ENCODE assay signal across 13 cellular contexts in the genomic region with DNA sequence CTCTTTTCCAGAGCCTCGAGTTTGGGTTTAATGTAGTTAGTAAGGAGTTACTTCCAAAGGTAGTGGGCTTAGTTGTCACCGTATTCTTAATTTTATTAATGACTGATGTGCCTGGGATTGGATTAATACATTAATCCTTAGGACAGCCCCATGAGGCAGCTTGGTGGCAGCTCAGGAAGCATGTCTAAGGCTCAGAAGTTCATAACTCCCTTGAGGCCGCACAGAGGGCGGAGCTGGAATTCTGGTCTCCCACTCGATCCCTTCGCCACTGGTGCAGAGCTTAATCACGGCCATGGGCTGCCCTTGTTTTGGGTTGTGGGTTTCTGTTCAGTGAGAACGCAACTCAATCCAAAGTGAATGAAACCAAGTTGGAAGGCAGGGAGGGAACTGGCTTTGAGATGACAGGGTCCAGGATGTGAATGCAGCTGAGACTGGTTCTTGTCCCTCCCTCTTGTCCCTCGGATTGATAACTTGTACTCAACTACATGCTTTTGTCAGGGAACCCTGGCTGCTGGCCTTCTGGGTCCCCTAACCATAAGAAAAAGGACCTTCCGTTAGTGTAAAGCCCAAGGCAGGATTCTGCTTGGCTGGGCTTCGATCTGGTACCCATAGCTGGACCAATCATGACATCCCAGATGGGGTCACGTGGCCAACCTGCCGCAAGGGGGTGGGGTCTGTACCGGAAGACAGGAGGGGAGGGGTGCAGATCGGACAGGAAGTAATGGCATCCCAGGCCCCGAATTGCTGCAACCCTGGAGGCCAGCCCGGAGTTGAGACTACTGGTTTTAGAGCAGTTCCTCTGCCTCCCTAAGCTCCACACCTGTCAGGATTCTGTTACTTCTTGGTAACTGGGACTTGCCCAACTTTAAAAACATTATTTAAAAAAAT. TPM values are rescaled to one million over a fixed set of nuclear protein-coding genes. Genes with fewer than 3 reads are reported as not detected.
DNase-seq lines count a peak whose midpoint lies in the region; ATAC-seq, FAIRE-seq and TF ChIP-seq lines count a peak whose summit lies in the region.
"Had no signal": no experiment of that assay in that cellular context is flagged by ENCODE, and none has a peak within 500 bp of the region (broad histone marks: within the 10 kb centered on the region; RNA-seq: fewer than 3 reads in every experiment).

No MANE protein-coding gene starts in this region.

- no peaks in the 10 kb centered on the region for H3K27me3 Mint-ChIP-seq in activated naive CD8-positive, alpha-beta T cell treated with anti-CD3 and anti-CD28 coated beads, Interleukin-2, amount 10 ng/mL, durations not matched to agents 7 days and 5 days
- no peaks in the 10 kb centered on the region for H3K27me3 Mint-ChIP-seq in stimulated activated naive CD8-positive, alpha-beta T cell treated with anti-CD3 and anti-CD28 coated beads, Interleukin-15, amount 100 ng/mL, for 72 hours
- H3K27me3 Mint-ChIP-seq: progenitor cell of endocrine pancreas had no signal

- ATAC-seq in HepG2 (no peak), right lobe of liver (no peak), GM19351 (IDR thresholded peaks at IDR 0.05; ENCODE audit: unreplicated experiment) (no peak), HG03469 (IDR thresholded peaks at IDR 0.05; ENCODE audit: unreplicated experiment) (no peak)
- peak; percentile 54 for ATAC-seq in activated naive CD8-positive, alpha-beta T cell treated with anti-CD3 and anti-CD28 coated beads, Interleukin-2, amount 10 ng/mL, durations not matched to agents 7 days and 5 days (ENCODE audit: low read depth)
- ATAC-seq in stimulated activated naive CD8-positive, alpha-beta T cell treated with anti-CD3 and anti-CD28 coated beads, Interleukin-15, amount 100 ng/mL, for 72 hours = peak; percentile 62

- no peak overlapping the region for H3K27ac Mint-ChIP-seq in activated naive CD8-positive, alpha-beta T cell treated with anti-CD3 and anti-CD28 coated beads, Interleukin-2, amount 10 ng/mL, durations not matched to agents 7 days and 5 days
- peak overlapping the region in 1 of 2 donors; percentile 53 for H3K27ac Mint-ChIP-seq in stimulated activated naive CD8-positive, alpha-beta T cell treated with anti-CD3 and anti-CD28 coated beads, Interleukin-15, amount 100 ng/mL, for 72 hours
- H3K27ac Mint-ChIP-seq: progenitor cell of endocrine pancreas had no signal

- H3K36me3 Mint-ChIP-seq in activated naive CD8-positive, alpha-beta T cell treated with anti-CD3 and anti-CD28 coated beads, Interleukin-2, amount 10 ng/mL, durations not matched to agents 7 days and 5 days = no peaks in the 10 kb centered on the region

- DNase-seq in HepG2 (ENCODE audit: low spot score) (no peak), right lobe of liver (no peak), NCI-H69 (lab: John Stamatoyannopoulos, UW) (peak; percentile 0), NCI-H1092 (lab: John Stamatoyannopoulos, UW) (no peak)
- no peak for DNase-seq in activated naive CD8-positive, alpha-beta T cell treated with anti-CD3 and anti-CD28 coated beads, Interleukin-2, amount 10 ng/mL, durations not matched to agents 7 days and 5 days
- DNase-seq in stimulated activated naive CD8-positive, alpha-beta T cell treated with anti-CD3 and anti-CD28 coated beads, Interleukin-15, amount 100 ng/mL, for 72 hours = peak; percentile 15 to 26
- DNase-seq: brain microvascular endothelial cell, head of caudate nucleus had no signal

- intact Hi-C loops in HepG2 (cut with micrococcal nuclease; ENCODE audit: unreplicated experiment) (no loop called here), right lobe of liver (cut with DNase I) (no loop called here)

- in situ Hi-C loops in HepG2 (cut with HindIII; ENCODE audit: extremely low pct_ligation_motif_present, low pct_unique_long_range_greater_than_20kb) = no loop called here

- no TSS peak for BruUV-seq in HepG2 (replicated peaks; lab: Mats Ljungman, UMichigan)

- H3K4me1 Mint-ChIP-seq in activated naive CD8-positive, alpha-beta T cell treated with anti-CD3 and anti-CD28 coated beads, Interleukin-2, amount 10 ng/mL, durations not matched to agents 7 days and 5 days = peaks cover 5% of the 10 kb centered on the region
- peaks cover 4% of the 10 kb centered on the region for H3K4me1 Mint-ChIP-seq in stimulated activated naive CD8-positive, alpha-beta T cell treated with anti-CD3 and anti-CD28 coated beads, Interleukin-15, amount 100 ng/mL, for 72 hours

- no peaks in the 10 kb centered on the region for H3K27me3 ChIP-seq in HepG2 (ENCODE audit: control insufficient read depth in 1 of 2, insufficient read depth in 2 of 2, low read length in 2 of 2)
- no peaks in the 10 kb centered on the region for H3K27me3 ChIP-seq in right lobe of liver
- H3K27me3 ChIP-seq: brain microvascular endothelial cell had no signal

- H2AFZ ChIP-seq in HepG2 (ENCODE audit: low read length) = no peak overlapping the region

- no peak overlapping the region for H3K4me2 ChIP-seq in HepG2 (ENCODE audit: low read depth, low read length)

- no peak overlapping the region for H3K4me3 ChIP-seq in HepG2 (replicated peaks in 1 of 3; ENCODE audit: insufficient read depth in 1 of 3, low read depth in 2 of 3, low read length in 3 of 3)
- H3K4me3 ChIP-seq in right lobe of liver = no peak overlapping the region

- no peak overlapping the region for H3K4me3 Mint-ChIP-seq in activated naive CD8-positive, alpha-beta T cell treated with anti-CD3 and anti-CD28 coated beads, Interleukin-2, amount 10 ng/mL, durations not matched to agents 7 days and 5 days
- H3K4me3 Mint-ChIP-seq in stimulated activated naive CD8-positive, alpha-beta T cell treated with anti-CD3 and anti-CD28 coated beads, Interleukin-15, amount 100 ng/mL, for 72 hours = no peak overlapping the region

- CTCF ChIA-PET in HepG2 (lab: Yijun Ruan, JAX; ENCODE audit: low intra/inter-chr PET ratio, low total read pairs) = no interaction called here

- TF ChIP-seq RAD21 in HepG2 (CRISPR knock-in tag; IDR thresholded peaks at IDR 0.05) = no peak

- TF ChIP-seq POLR2A in HepG2 (IDR thresholded peaks at IDR 0.05; ENCODE audit: insufficient read depth in 1 of 2, low read depth in 2 of 2, low read length in 2 of 2) (peak in 1 of 2 experiments; percentile 58; a peak in 1 of 4 replicates), right lobe of liver (IDR thresholded peaks at IDR 0.05) (no peak)

- no peak for TF ChIP-seq CTCF in HepG2 (CRISPR knock-in tag; IDR thresholded peaks at IDR 0.05)
- TF ChIP-seq CTCF in right lobe of liver (IDR thresholded peaks at IDR 0.05) = no peak

- WGBS in HepG2 (ENCODE audit: low lambda C conversion rate) = 87% methylated on average over 17 of the region's 17 CpGs
- 55% methylated on average over 6 of the region's 17 CpGs for WGBS in right lobe of liver (ENCODE audit: insufficient coverage, low coverage, low lambda C conversion rate, missing lambda C conversion rate)

- H3K79me2 ChIP-seq in HepG2 (ENCODE audit: insufficient read depth, low read length) = no peaks in the 10 kb centered on the region

- peaks cover 36% of the 10 kb centered on the region for H4K20me1 ChIP-seq in HepG2 (ENCODE audit: insufficient read depth, low read length)

- H3K36me3 ChIP-seq in HepG2 (replicated peaks in 1 of 2; ENCODE audit: control insufficient read depth in 1 of 2, insufficient read depth in 2 of 2, low read length in 2 of 2) (peaks cover 23 to 37% of the 10 kb centered on the region in 2 experiments), right lobe of liver (no peaks in the 10 kb centered on the region)
- H3K36me3 ChIP-seq: brain microvascular endothelial cell had no signal

- no peak overlapping the region for H3K27ac ChIP-seq in HepG2 (ENCODE audit: extremely low read length, insufficient read depth, low read length)
- no peak overlapping the region for H3K27ac ChIP-seq in right lobe of liver
- H3K27ac ChIP-seq: brain microvascular endothelial cell had no signal

- H3K9me3 ChIP-seq in HepG2 (ENCODE audit: low read length) = no peaks in the 10 kb centered on the region
- no peaks in the 10 kb centered on the region for H3K9me3 ChIP-seq in right lobe of liver

- TF ChIP-seq EP300 in HepG2 (IDR thresholded peaks at IDR 0.05; ENCODE audit: low read depth in 2 of 2, low read length in 2 of 2) (no peak), HepG2 (CRISPR knock-in tag; IDR thresholded peaks at IDR 0.05; ENCODE audit: borderline replicate concordance) (no peak)

- H3K4me1 ChIP-seq in HepG2 (ENCODE audit: insufficient read depth, low read length) (no peaks in the 10 kb centered on the region), right lobe of liver (peaks cover 0 to 3% (median 0%) of the 10 kb centered on the region in 4 donors)

- FAIRE-seq in HepG2 (lab: Jason Lieb, UNC) = no peak
- FAIRE-seq: urothelium cell line had no signal

- no peaks in the 10 kb centered on the region for H3K9me3 Mint-ChIP-seq in activated naive CD8-positive, alpha-beta T cell treated with anti-CD3 and anti-CD28 coated beads, Interleukin-2, amount 10 ng/mL, durations not matched to agents 7 days and 5 days
- H3K9me3 Mint-ChIP-seq in stimulated activated naive CD8-positive, alpha-beta T cell treated with anti-CD3 and anti-CD28 coated beads, Interleukin-15, amount 100 ng/mL, for 72 hours = no peaks in the 10 kb centered on the region

- H3K9ac ChIP-seq in HepG2 (ENCODE audit: insufficient read depth, low read depth, low read length) = no peak overlapping the region

- POLR2A ChIA-PET in HepG2 (lab: Yijun Ruan, JAX) = interaction anchor here (1.2 kb wide), 1 partner anchor 30 kb away, joined by 3 read pairs; no protein-coding TSS in a partner anchor
- POLR2A ChIA-PET in activated naive CD8-positive, alpha-beta T cell treated with anti-CD3 and anti-CD28 coated beads, Interleukin-2, amount 10 ng/mL, durations not matched to agents 7 days and 5 days (lab: Charles Lee) = no interaction called here

RNA-seq across cellular contexts. Expression of gene SNX20, which starts 45.4 kb away (rescaled TPM):
- not detected in 2 replicates for total RNA-seq in HepG2 (2016; rRNA removed; fragmentation: Illumina TruSeq; extraction: Trizol)
- total RNA-seq in HepG2 (2016; cell fraction: cytosol; rRNA removed; fragmentation: Illumina TruSeq; extraction: Trizol; ENCODE audit: low read depth) = not detected in 2 replicates
- total RNA-seq in HepG2 (2016; cell fraction: insoluble cytoplasmic fraction; rRNA removed; fragmentation: Illumina TruSeq; extraction: Trizol) = not detected in 2 replicates
- total RNA-seq in HepG2 (2016; cell fraction: membrane; rRNA removed; fragmentation: Illumina TruSeq; extraction: Trizol) = not detected in 2 replicates
- not detected in 2 replicates for total RNA-seq in HepG2 (2016; cell fraction: nucleus; rRNA removed; fragmentation: Illumina TruSeq; extraction: Trizol)
- not detected in 2 replicates for polyA plus RNA-seq in HepG2 (2011; rRNA removed)
- not detected in 2 replicates for polyA plus RNA-seq in HepG2 (2011; cell fraction: cytosol; rRNA removed)
- polyA plus RNA-seq in HepG2 (2011; cell fraction: nucleus; rRNA removed) = not detected in 2 replicates
- 0.04 TPM in 1 of 2 replicates, not detected in the other for polyA plus RNA-seq in HepG2 (2012)
- polyA plus RNA-seq in HepG2 (2016; cell fraction: cytosol; fragmentation: Illumina TruSeq; extraction: Trizol; ENCODE audit: low read depth) = not detected in 2 replicates
- not detected in 2 replicates for polyA plus RNA-seq in HepG2 (2016; cell fraction: insoluble cytoplasmic fraction; fragmentation: Illumina TruSeq; extraction: Trizol; ENCODE audit: low read depth)
- not detected in 2 replicates for polyA plus RNA-seq in HepG2 (2016; cell fraction: membrane; fragmentation: Illumina TruSeq; extraction: Trizol; ENCODE audit: low read depth)
- not detected in 2 replicates for polyA plus RNA-seq in HepG2 (2016; cell fraction: nucleus; fragmentation: Illumina TruSeq; extraction: Trizol; ENCODE audit: insufficient read depth, low read depth)
- not detected in 2 replicates for polyA minus RNA-seq in HepG2 (2011; rRNA and poly(A)+ RNA removed; ENCODE audit: low replicate concordance)
- polyA minus RNA-seq in HepG2 (2011; cell fraction: cytosol; rRNA and poly(A)+ RNA removed) = not detected in 2 replicates
- polyA minus RNA-seq in HepG2 (2011; cell fraction: nucleus; rRNA and poly(A)+ RNA removed) = not detected in 2 replicates
- 1 to 10 TPM in 1 of 6 experiments, under 1 TPM in 5; 0.31 to 1.9 (median 0.71) TPM for total RNA-seq in right lobe of liver
- 10 to 100 TPM; 70.6 to 76.3 TPM for total RNA-seq in activated naive CD8-positive, alpha-beta T cell treated with anti-CD3 and anti-CD28 coated beads, Interleukin-2, amount 10 ng/mL, durations not matched to agents 7 days and 5 days
- total RNA-seq: progenitor cell of endocrine pancreas had no signal
- polyA plus RNA-seq: BJ had no signal

RNA-seq across cellular contexts. Expression of gene NOD2, which starts 57.7 kb away (rescaled TPM):
- total RNA-seq in HepG2 (2016; rRNA removed; fragmentation: Illumina TruSeq; extraction: Trizol) (0.27 and 0.29 TPM in 2 replicates), right lobe of liver (1 to 10 TPM in 4 of 6 experiments, under 1 TPM in 2; 0.74 to 6.0 (median 1.4) TPM)
- total RNA-seq in HepG2 (2016; cell fraction: cytosol; rRNA removed; fragmentation: Illumina TruSeq; extraction: Trizol; ENCODE audit: low read depth) = 0.18 and 0.20 TPM in 2 replicates
- 0.09 and 0.12 TPM in 2 replicates for total RNA-seq in HepG2 (2016; cell fraction: insoluble cytoplasmic fraction; rRNA removed; fragmentation: Illumina TruSeq; extraction: Trizol)
- total RNA-seq in HepG2 (2016; cell fraction: membrane; rRNA removed; fragmentation: Illumina TruSeq; extraction: Trizol) = 0.21 TPM in 1 of 2 replicates, not detected in the other
- 0.22 and 0.38 TPM in 2 replicates for total RNA-seq in HepG2 (2016; cell fraction: nucleus; rRNA removed; fragmentation: Illumina TruSeq; extraction: Trizol)
- polyA plus RNA-seq in HepG2 (2011; rRNA removed) = 0.76 and 0.81 TPM in 2 replicates
- polyA plus RNA-seq in HepG2 (2011; cell fraction: cytosol; rRNA removed) = 0.36 and 0.68 TPM in 2 replicates
- 1.9 and 2.3 TPM in 2 replicates for polyA plus RNA-seq in HepG2 (2011; cell fraction: nucleus; rRNA removed)
- polyA plus RNA-seq in HepG2 (2012) = 0.19 and 0.29 TPM in 2 replicates
- polyA plus RNA-seq in HepG2 (2016; cell fraction: cytosol; fragmentation: Illumina TruSeq; extraction: Trizol; ENCODE audit: low read depth) = 0.02 and 0.03 TPM in 2 replicates
- not detected in 2 replicates for polyA plus RNA-seq in HepG2 (2016; cell fraction: insoluble cytoplasmic fraction; fragmentation: Illumina TruSeq; extraction: Trizol; ENCODE audit: low read depth)
- not detected in 2 replicates for polyA plus RNA-seq in HepG2 (2016; cell fraction: membrane; fragmentation: Illumina TruSeq; extraction: Trizol; ENCODE audit: low read depth)
- 0.17 and 0.37 TPM in 2 replicates for polyA plus RNA-seq in HepG2 (2016; cell fraction: nucleus; fragmentation: Illumina TruSeq; extraction: Trizol; ENCODE audit: insufficient read depth, low read depth)
- polyA minus RNA-seq in HepG2 (2011; rRNA and poly(A)+ RNA removed; ENCODE audit: low replicate concordance) = 4.8 TPM in 1 of 2 replicates, not detected in the other
- 0.49 and 1.1 TPM in 2 replicates for polyA minus RNA-seq in HepG2 (2011; cell fraction: cytosol; rRNA and poly(A)+ RNA removed)
- polyA minus RNA-seq in HepG2 (2011; cell fraction: nucleus; rRNA and poly(A)+ RNA removed) = 2.1 and 2.3 TPM in 2 replicates
- 1 to 10 TPM; 2.8 to 3.5 TPM for total RNA-seq in activated naive CD8-positive, alpha-beta T cell treated with anti-CD3 and anti-CD28 coated beads, Interleukin-2, amount 10 ng/mL, durations not matched to agents 7 days and 5 days
- total RNA-seq: progenitor cell of endocrine pancreas had no signal
- polyA plus RNA-seq: BJ had no signal

Comparison
In these comparisons a context has a peak if more than half of its experiments do, and no peak if none do; other contexts are left out.
1. ATAC-seq: peak in activated naive CD8-positive, alpha-beta T cell treated with anti-CD3 and anti-CD28 coated beads, Interleukin-2, amount 10 ng/mL, durations not matched to agents 7 days and 5 days (single experiment) and stimulated activated naive CD8-positive, alpha-beta T cell treated with anti-CD3 and anti-CD28 coated beads, Interleukin-15, amount 100 ng/mL, for 72 hours (single experiment); none in HepG2 (single experiment), right lobe of liver (0 of 4), GM19351 (single experiment) and HG03469 (single experiment).
2. DNase-seq: peak in NCI-H69 (single experiment) and stimulated activated naive CD8-positive, alpha-beta T cell treated with anti-CD3 and anti-CD28 coated beads, Interleukin-15, amount 100 ng/mL, for 72 hours (2 of 2); none in HepG2 (single experiment), right lobe of liver (0 of 3), activated naive CD8-positive, alpha-beta T cell treated with anti-CD3 and anti-CD28 coated beads, Interleukin-2, amount 10 ng/mL, durations not matched to agents 7 days and 5 days (single experiment) and NCI-H1092 (single experiment).
3. RNA of gene SNX20, which starts 45.4 kb away (total RNA-seq): 70.6 to 76.3 TPM in activated naive CD8-positive, alpha-beta T cell treated with anti-CD3 and anti-CD28 coated beads, Interleukin-2, amount 10 ng/mL, durations not matched to agents 7 days and 5 days; 0.31 to 1.9 TPM in right lobe of liver and not detected in HepG2; every median in the first group is over 10 times any median in the second.